16 cellular contexts compared by ENCODE assay signal in the genomic region with DNA sequence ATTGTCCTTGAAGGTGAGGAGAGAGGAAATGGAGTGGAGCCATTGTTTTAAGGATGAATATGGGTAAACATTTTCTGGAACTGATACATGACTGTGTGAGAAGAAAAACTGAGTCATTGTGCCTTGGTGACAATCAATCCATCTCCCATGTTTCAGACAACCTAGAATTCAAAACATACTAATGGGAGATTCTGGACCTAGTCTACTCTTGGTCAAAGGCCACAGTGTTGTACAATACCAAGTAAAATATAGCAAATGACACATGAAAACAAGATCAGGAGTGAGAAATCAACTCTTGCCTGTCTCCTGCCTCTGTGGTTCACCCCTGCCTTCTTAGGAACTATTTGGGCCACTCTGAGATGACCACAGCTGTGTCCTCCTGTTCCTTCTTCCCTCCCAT. TPM values are rescaled to one million over a fixed set of nuclear protein-coding genes. Genes with fewer than 3 reads are reported as not detected.
DNase-seq lines count a peak whose midpoint lies in the region; ATAC-seq and TF ChIP-seq lines count a peak whose summit lies in the region.
"Had no signal": no experiment of that assay in that cellular context is flagged by ENCODE, and none has a peak within 500 bp of the region (broad histone marks: within the 10 kb centered on the region; RNA-seq: fewer than 3 reads in every experiment).

No MANE protein-coding gene starts in this region.

- TF ChIP-seq EP300 in suprapubic skin (IDR thresholded peaks at IDR 0.05) = no peak

- H3K36me3 ChIP-seq in adipocyte (ENCODE audit: control insufficient read depth, insufficient read depth, low read length, severe bottlenecking) (no peaks in the 10 kb centered on the region), left lung (no peaks in the 10 kb centered on the region), osteoblast (ENCODE audit: insufficient read depth, low read length) (no peaks in the 10 kb centered on the region), suprapubic skin (no peaks in the 10 kb centered on the region), A673 (ENCODE audit: insufficient read depth, low read length, poor library complexity, severe bottlenecking) (no peaks in the 10 kb centered on the region), HAP-1 (replicated peaks) (no peaks in the 10 kb centered on the region)
- H3K36me3 ChIP-seq in naive thymus-derived CD4-positive, alpha-beta T cell (ENCODE audit: control insufficient read depth in 2 of 3, insufficient read depth in 3 of 3, low read length in 3 of 3) = no peaks in the 10 kb centered on the region

- H3K27me3 ChIP-seq in adipocyte (replicated peaks; ENCODE audit: control insufficient read depth, insufficient read depth, low read length) (no peaks in the 10 kb centered on the region), left lung (peaks cover 0 to 11% of the 10 kb centered on the region in 2 donors), osteoblast (ENCODE audit: insufficient read depth, low read length) (peaks cover 3% of the 10 kb centered on the region), suprapubic skin (no peaks in the 10 kb centered on the region), A673 (replicated peaks; ENCODE audit: insufficient read depth, low read depth, low read length, poor library complexity) (no peaks in the 10 kb centered on the region), HAP-1 (ENCODE audit: low read depth) (no peaks in the 10 kb centered on the region)
- H3K27me3 ChIP-seq in naive thymus-derived CD4-positive, alpha-beta T cell (ENCODE audit: control insufficient read depth in 2 of 2, insufficient read depth in 2 of 2, low read length in 2 of 2) = no peaks in the 10 kb centered on the region

- H3K9me3 Mint-ChIP-seq in naive thymus-derived CD4-positive, alpha-beta T cell = peaks cover 6 to 42% (median 22%) of the 10 kb centered on the region in 11 donors

- H3K27ac ChIP-seq in left lung (peak overlapping the region; percentile 6 to 84), osteoblast (ENCODE audit: low read depth, low read length) (no peak overlapping the region), suprapubic skin (peak overlapping the region; percentile 35), A673 (ENCODE audit: low read depth, low read length, poor library complexity, severe bottlenecking) (no peak overlapping the region)
- H3K27ac ChIP-seq in naive thymus-derived CD4-positive, alpha-beta T cell (ENCODE audit: low read depth, low read length) = no peak overlapping the region
- H3K27ac ChIP-seq: GM23248 had no signal

- POLR2A ChIA-PET in A673 (lab: Charles Lee; ENCODE audit: low non-redundant PET) = no interaction called here
- POLR2A ChIA-PET in naive thymus-derived CD4-positive, alpha-beta T cell (lab: Charles Lee) = no interaction called here

- peak overlapping the region; percentile 59 for H3K9ac ChIP-seq in adipocyte (ENCODE audit: low read length)
- H3K9ac ChIP-seq: BLaER1 treated with 17β-estradiol and CSF1 and Interleukin-3, amounts not matched to agents 10 nM and 100 nM; GM23248 had no signal

- CTCF ChIA-PET in A673 (lab: Charles Lee) = no interaction called here
- CTCF ChIA-PET in naive thymus-derived CD4-positive, alpha-beta T cell (lab: Charles Lee) = no interaction called here

- in situ Hi-C loops in HAP-1 (cut with MboI; ENCODE audit: low sequenced_read_pairs) = no loop called here

- H3K4me2 ChIP-seq in osteoblast (ENCODE audit: insufficient read depth, low read length) = no peak overlapping the region
- H3K4me2 ChIP-seq: BLaER1 treated with 17β-estradiol and CSF1 and Interleukin-3, amounts not matched to agents 10 nM and 100 nM had no signal

- peaks cover 0 to 22% (median 3%) of the 10 kb centered on the region in 7 donors for H3K4me1 Mint-ChIP-seq in naive thymus-derived CD4-positive, alpha-beta T cell

- intact Hi-C loops in left lung (cut with DNase I) (no loop called here), A673 (cut with micrococcal nuclease; ENCODE audit: unreplicated experiment) (no loop called here)
- intact Hi-C loops in naive thymus-derived CD4-positive, alpha-beta T cell (cut with micrococcal nuclease) = no loop called here

- no peak for TF ChIP-seq CTCF in left lung (IDR thresholded peaks at IDR 0.05)
- no peak for TF ChIP-seq CTCF in osteoblast (IDR thresholded peaks at IDR 0.05; ENCODE audit: extremely low read depth, low read depth, low read length)
- TF ChIP-seq CTCF in suprapubic skin (IDR thresholded peaks at IDR 0.05) = no peak
- no peak for TF ChIP-seq CTCF in A673 (conservative IDR thresholded peaks at IDR 0.05; ENCODE audit: low read depth, low read length)

- no peak for TF ChIP-seq POLR2A in suprapubic skin (IDR thresholded peaks at IDR 0.05)

- no peak overlapping the region for H2AFZ ChIP-seq in osteoblast (ENCODE audit: low read length)
- H2AFZ ChIP-seq: GM23248 had no signal

- BruUV-seq in A673 (replicated peaks; lab: Mats Ljungman, UMichigan) = no TSS peak

- no peaks in the 10 kb centered on the region for H3K79me2 ChIP-seq in osteoblast (ENCODE audit: insufficient read depth, low read length)

- H3K27me3 Mint-ChIP-seq in naive thymus-derived CD4-positive, alpha-beta T cell = peaks cover 6 to 17% (median 14%) of the 10 kb centered on the region in 5 donors

- H3K4me3 ChIP-seq in adipocyte (ENCODE audit: low read length) (no peak overlapping the region), left lung (no peak overlapping the region), osteoblast (ENCODE audit: insufficient read depth, low read length) (no peak overlapping the region), suprapubic skin (no peak overlapping the region), A673 (ENCODE audit: low read depth, low read length, poor library complexity, severe bottlenecking) (no peak overlapping the region), HAP-1 (no peak overlapping the region)
- no peak overlapping the region for H3K4me3 ChIP-seq in naive thymus-derived CD4-positive, alpha-beta T cell (ENCODE audit: low read length)
- H3K4me3 ChIP-seq: BLaER1 treated with 17β-estradiol and CSF1 and Interleukin-3, amounts not matched to agents 10 nM and 100 nM; GM23248 had no signal

- H3K9me3 ChIP-seq in adipocyte (ENCODE audit: control insufficient read depth, low read length) (peaks cover 18% of the 10 kb centered on the region), left lung (peaks cover 0 to 16% of the 10 kb centered on the region in 2 donors), osteoblast (ENCODE audit: low read depth, low read length) (peaks cover 10% of the 10 kb centered on the region), suprapubic skin (peaks cover 7% of the 10 kb centered on the region), A673 (ENCODE audit: low read depth, low read length, poor library complexity, severe bottlenecking) (no peaks in the 10 kb centered on the region), HAP-1 (peaks cover 6% of the 10 kb centered on the region)
- H3K9me3 ChIP-seq in naive thymus-derived CD4-positive, alpha-beta T cell (ENCODE audit: control insufficient read depth in 2 of 3, low read length in 3 of 3) = peaks cover 0 to 20% (median 0%) of the 10 kb centered on the region in 3 experiments

- ATAC-seq in left lung (no peak), GM19463 (IDR thresholded peaks at IDR 0.05; ENCODE audit: unreplicated experiment) (no peak)
- ATAC-seq in naive thymus-derived CD4-positive, alpha-beta T cell = no peak

- H3K4me1 ChIP-seq in adipocyte (ENCODE audit: control insufficient read depth, insufficient read depth, low read length) (peaks cover 56% of the 10 kb centered on the region), left lung (peaks cover 14 to 89% of the 10 kb centered on the region in 2 donors), osteoblast (ENCODE audit: insufficient read depth, low read length) (peaks cover 12% of the 10 kb centered on the region), suprapubic skin (peaks cover 49% of the 10 kb centered on the region), A673 (ENCODE audit: insufficient read depth, low read length, poor library complexity, severe bottlenecking) (peaks cover 17% of the 10 kb centered on the region), HAP-1 (no peaks in the 10 kb centered on the region)
- no peaks in the 10 kb centered on the region for H3K4me1 ChIP-seq in naive thymus-derived CD4-positive, alpha-beta T cell (ENCODE audit: control insufficient read depth in 2 of 2, insufficient read depth in 2 of 2, low read length in 2 of 2)

- DNase-seq in adipocyte (ENCODE audit: low read depth) = no peak
- DNase-seq in left lung = no peak
- peak; percentile 37 for DNase-seq in osteoblast (ENCODE audit: insufficient read length, low spot score, missing footprints)
- DNase-seq in suprapubic skin (ENCODE audit: low spot score in 2 of 2) = no peak
- no peak for DNase-seq in A673 (ENCODE audit: low spot score)
- DNase-seq in naive thymus-derived CD4-positive, alpha-beta T cell = no peak
- no peak for DNase-seq in HAP-1 (ENCODE audit: low spot score in 2 of 2)
- DNase-seq: 8988T; ACHN; Calu3; CD4-positive, alpha-beta T cell; DMS 273 treated with DMSO at 0.1 percent for 48 hours; GM23248; H7 had no signal

- no peaks in the 10 kb centered on the region for H4K20me1 ChIP-seq in osteoblast (ENCODE audit: insufficient read depth, low read length)
- H4K20me1 ChIP-seq: BLaER1 treated with 17β-estradiol and CSF1 and Interleukin-3, amounts not matched to agents 10 nM and 100 nM had no signal

- no peak overlapping the region for H3K4me3 Mint-ChIP-seq in naive thymus-derived CD4-positive, alpha-beta T cell
- H3K4me3 Mint-ChIP-seq: CD4-positive, alpha-beta T cell had no signal

- H3K36me3 Mint-ChIP-seq in naive thymus-derived CD4-positive, alpha-beta T cell = peaks cover 2 to 14% (median 6%) of the 10 kb centered on the region in 5 donors

- H3K27ac Mint-ChIP-seq in naive thymus-derived CD4-positive, alpha-beta T cell = no peak overlapping the region
- H3K27ac Mint-ChIP-seq: CD4-positive, alpha-beta T cell had no signal

RNA-seq across cellular contexts. Expression of a gene that starts 13.1 kb away (rescaled TPM):
- total RNA-seq in left lung (10 to 100 TPM; 43.4 to 93.8 TPM), osteoblast (3.6 and 5.0 TPM in 2 replicates), suprapubic skin (100 to 1,000 TPM in 3 of 4 donors, 10 to 100 TPM in 1; 86.3 to 360 (median 196) TPM), A673 (2021) (1.4 TPM in 2 replicates)
- total RNA-seq in naive thymus-derived CD4-positive, alpha-beta T cell = 10 to 100 TPM in 1 of 5 experiments, 1 to 10 TPM in 3, under 1 TPM in 1; 0.22 to 26.2 (median 1.9) TPM
- not detected for polyA plus RNA-seq in naive thymus-derived CD4-positive, alpha-beta T cell
- polyA plus RNA-seq: GM23248 had no signal

Comparison
In these comparisons a context has a peak if more than half of its experiments do, and no peak if none do; other contexts are left out.
1. H3K27ac ChIP-seq: peak in left lung (2 of 2) and suprapubic skin (single experiment); none in osteoblast (single experiment), A673 (single experiment) and naive thymus-derived CD4-positive, alpha-beta T cell (single experiment).